Comparison of ENCODE assay signal across 1 cellular context in the genomic region with DNA sequence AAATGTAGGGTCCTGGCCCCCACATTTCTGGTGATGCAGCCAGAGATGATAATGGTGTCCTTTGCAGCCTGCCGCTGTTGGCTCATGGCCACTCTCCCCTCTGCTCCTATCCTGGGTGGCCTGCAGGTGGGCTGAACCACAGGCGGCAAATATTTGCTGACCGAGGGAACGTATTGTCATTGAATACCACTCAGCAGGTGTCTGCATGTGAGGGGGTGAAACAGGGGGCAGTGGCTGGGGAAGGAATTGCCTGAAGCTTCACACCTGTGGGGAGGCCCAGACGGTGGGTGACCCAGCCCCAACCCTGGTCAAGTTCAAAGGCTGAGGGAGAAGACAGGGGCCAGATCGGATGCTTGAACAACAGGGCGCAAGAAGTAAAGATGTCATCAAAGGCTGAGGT.
TF ChIP-seq lines count a peak whose summit lies in the region.

No MANE protein-coding gene starts in this region.

TF ChIP-seq in GM23338, 12 proteins besides CTCF, POLR2A, EP300 and RAD21 (continued from another document):
- TF ChIP-seq EZH2 (IDR thresholded peaks at IDR 0.05; ENCODE audit: low read depth, unreplicated experiment) (no peak), NANOG (IDR thresholded peaks at IDR 0.05; ENCODE audit: borderline replicate concordance) (no peak), STAT1 (IDR thresholded peaks at IDR 0.05; ENCODE audit: unreplicated experiment) (no peak)
- TF ChIP-seq, protein P1, sequence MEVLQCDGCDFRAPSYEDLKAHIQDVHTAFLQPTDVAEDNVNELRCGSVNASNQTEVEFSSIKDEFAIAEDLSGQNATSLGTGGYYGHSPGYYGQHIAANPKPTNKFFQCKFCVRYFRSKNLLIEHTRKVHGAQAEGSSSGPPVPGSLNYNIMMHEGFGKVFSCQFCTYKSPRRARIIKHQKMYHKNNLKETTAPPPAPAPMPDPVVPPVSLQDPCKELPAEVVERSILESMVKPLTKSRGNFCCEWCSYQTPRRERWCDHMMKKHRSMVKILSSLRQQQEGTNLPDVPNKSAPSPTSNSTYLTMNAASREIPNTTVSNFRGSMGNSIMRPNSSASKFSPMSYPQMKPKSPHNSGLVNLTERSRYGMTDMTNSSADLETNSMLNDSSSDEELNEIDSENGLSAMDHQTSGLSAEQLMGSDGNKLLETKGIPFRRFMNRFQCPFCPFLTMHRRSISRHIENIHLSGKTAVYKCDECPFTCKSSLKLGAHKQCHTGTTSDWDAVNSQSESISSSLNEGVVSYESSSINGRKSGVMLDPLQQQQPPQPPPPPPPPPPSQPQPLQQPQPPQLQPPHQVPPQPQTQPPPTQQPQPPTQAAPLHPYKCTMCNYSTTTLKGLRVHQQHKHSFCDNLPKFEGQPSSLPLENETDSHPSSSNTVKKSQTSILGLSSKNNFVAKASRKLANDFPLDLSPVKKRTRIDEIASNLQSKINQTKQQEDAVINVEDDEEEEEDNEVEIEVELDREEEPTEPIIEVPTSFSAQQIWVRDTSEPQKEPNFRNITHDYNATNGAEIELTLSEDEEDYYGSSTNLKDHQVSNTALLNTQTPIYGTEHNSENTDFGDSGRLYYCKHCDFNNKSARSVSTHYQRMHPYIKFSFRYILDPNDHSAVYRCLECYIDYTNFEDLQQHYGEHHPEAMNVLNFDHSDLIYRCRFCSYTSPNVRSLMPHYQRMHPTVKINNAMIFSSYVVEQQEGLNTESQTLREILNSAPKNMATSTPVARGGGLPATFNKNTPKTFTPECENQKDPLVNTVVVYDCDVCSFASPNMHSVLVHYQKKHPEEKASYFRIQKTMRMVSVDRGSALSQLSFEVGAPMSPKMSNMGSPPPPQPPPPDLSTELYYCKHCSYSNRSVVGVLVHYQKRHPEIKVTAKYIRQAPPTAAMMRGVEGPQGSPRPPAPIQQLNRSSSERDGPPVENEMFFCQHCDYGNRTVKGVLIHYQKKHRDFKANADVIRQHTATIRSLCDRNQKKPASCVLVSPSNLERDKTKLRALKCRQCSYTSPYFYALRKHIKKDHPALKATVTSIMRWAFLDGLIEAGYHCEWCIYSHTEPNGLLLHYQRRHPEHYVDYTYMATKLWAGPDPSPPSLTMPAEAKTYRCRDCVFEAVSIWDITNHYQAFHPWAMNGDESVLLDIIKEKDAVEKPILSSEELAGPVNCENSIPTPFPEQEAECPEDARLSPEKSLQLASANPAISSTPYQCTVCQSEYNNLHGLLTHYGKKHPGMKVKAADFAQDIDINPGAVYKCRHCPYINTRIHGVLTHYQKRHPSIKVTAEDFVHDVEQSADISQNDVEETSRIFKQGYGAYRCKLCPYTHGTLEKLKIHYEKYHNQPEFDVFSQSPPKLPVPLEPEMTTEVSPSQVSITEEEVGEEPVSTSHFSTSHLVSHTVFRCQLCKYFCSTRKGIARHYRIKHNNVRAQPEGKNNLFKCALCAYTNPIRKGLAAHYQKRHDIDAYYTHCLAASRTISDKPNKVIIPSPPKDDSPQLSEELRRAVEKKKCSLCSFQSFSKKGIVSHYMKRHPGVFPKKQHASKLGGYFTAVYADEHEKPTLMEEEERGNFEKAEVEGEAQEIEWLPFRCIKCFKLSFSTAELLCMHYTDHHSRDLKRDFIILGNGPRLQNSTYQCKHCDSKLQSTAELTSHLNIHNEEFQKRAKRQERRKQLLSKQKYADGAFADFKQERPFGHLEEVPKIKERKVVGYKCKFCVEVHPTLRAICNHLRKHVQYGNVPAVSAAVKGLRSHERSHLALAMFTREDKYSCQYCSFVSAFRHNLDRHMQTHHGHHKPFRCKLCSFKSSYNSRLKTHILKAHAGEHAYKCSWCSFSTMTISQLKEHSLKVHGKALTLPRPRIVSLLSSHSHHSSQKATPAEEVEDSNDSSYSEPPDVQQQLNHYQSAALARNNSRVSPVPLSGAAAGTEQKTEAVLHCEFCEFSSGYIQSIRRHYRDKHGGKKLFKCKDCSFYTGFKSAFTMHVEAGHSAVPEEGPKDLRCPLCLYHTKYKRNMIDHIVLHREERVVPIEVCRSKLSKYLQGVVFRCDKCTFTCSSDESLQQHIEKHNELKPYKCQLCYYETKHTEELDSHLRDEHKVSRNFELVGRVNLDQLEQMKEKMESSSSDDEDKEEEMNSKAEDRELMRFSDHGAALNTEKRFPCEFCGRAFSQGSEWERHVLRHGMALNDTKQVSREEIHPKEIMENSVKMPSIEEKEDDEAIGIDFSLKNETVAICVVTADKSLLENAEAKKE (CRISPR knock-in tag; IDR thresholded peaks at IDR 0.05) = no peak
